ENCODE assay signal across 8 cellular contexts in the genomic region with DNA sequence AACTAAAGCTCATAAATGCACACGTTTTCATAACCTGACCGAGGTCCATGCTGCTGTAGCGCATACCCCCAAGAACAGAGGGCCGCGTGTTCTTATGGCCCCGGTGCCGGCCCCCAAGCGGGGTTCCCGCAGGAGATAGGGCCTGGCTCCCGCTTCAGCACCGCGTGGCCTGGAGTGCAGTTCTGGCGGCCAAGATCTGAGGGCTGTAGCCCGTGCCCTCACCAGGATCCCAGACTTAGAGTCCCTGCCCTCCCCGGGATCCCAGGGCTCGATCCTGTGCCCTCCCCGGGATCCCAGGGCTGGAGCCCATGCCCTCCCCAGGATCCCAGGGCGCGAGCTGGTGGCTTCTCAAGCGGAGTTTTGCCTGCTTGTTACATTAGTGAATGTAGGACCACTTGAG. TPM values are rescaled to one million over a fixed set of nuclear protein-coding genes. Genes with fewer than 3 reads are reported as not detected.
DNase-seq lines count a peak whose midpoint lies in the region; ATAC-seq and TF ChIP-seq lines count a peak whose summit lies in the region.

No MANE protein-coding gene starts in this region.

- TF ChIP-seq EP300 in SK-N-SH (IDR thresholded peaks at IDR 0.05; ENCODE audit: borderline replicate concordance in 1 of 2, low read depth in 1 of 2, low read length in 1 of 2) = no peak

- peak overlapping the region; percentile 97 for H2AFZ ChIP-seq in SK-N-SH (ENCODE audit: low read depth)

- peaks cover 0 to 20% of the 10 kb centered on the region in 2 experiments; a peak in 2 of 4 replicates for H3K4me1 ChIP-seq in SK-N-SH (ENCODE audit: control insufficient read depth in 1 of 2, insufficient read depth in 2 of 2, low read depth in 1 of 2, low read length in 1 of 2)

- peaks cover 25% of the 10 kb centered on the region for H4K20me1 ChIP-seq in SK-N-SH (ENCODE audit: insufficient read depth)

- H3K27ac ChIP-seq in SK-N-SH (ENCODE audit: low read depth in 2 of 2, low read length in 1 of 2) = peak overlapping the region; percentile 72 to 80; a peak in 3 of 4 replicates

- H3K9ac ChIP-seq in SK-N-SH = peak overlapping the region; percentile 68

- peak overlapping the region; percentile 75 for H3K4me3 ChIP-seq in H7 (ENCODE audit: insufficient read depth, low read depth, low read length)
- H3K4me3 ChIP-seq in SK-N-SH (ENCODE audit: low read depth in 2 of 2, low read length in 1 of 2) = peak overlapping the region; percentile 75 to 91
- peak overlapping the region; percentile 79 for H3K4me3 ChIP-seq in fibroblast of pulmonary artery (replicated peaks; ENCODE audit: low read depth, low read length)
- H3K4me3 ChIP-seq in retinal pigment epithelial cell (ENCODE audit: low read length) = peak overlapping the region; percentile 79

- POLR2A ChIA-PET in SK-N-SH (lab: Yijun Ruan, JAX) = interaction anchor here (1.1 to 2.2 kb wide), 5 partner anchors 10 to 395 kb away, joined by 3 to 14 read pairs (median 5); a partner anchor contains a TSS

- peaks cover 40% of the 10 kb centered on the region for H3K79me2 ChIP-seq in SK-N-SH (ENCODE audit: insufficient read depth)

- H3F3A ChIP-seq in SK-N-SH (replicated peaks; ENCODE audit: insufficient read depth) = no peaks in the 10 kb centered on the region

- no peaks in the 10 kb centered on the region for H3K9me2 ChIP-seq in SK-N-SH

- H3K27me3 ChIP-seq in H7 (ENCODE audit: control insufficient read depth, insufficient read depth, low read length) = peaks cover 12% of the 10 kb centered on the region
- no peaks in the 10 kb centered on the region for H3K27me3 ChIP-seq in SK-N-SH (ENCODE audit: insufficient read depth)

- no peaks in the 10 kb centered on the region for H3K9me3 ChIP-seq in SK-N-SH

- 26% methylated on average over 13 of the region's 20 CpGs for WGBS in SK-N-SH (ENCODE audit: low lambda C conversion rate)

- TF ChIP-seq RAD21 in SK-N-SH (IDR thresholded peaks at IDR 0.05; ENCODE audit: low read length) = no peak

- peak overlapping the region; percentile 90 for H3K4me2 ChIP-seq in SK-N-SH

- TF ChIP-seq CTCF in SK-N-SH (IDR thresholded peaks at IDR 0.05) (no peak), fibroblast of pulmonary artery (IDR thresholded peaks at IDR 0.05; ENCODE audit: low read length, missing control alignments) (no peak), retinal pigment epithelial cell (conservative IDR thresholded peaks at IDR 0.05; ENCODE audit: low read depth, low read length) (no peak)

- DNase-seq in H7 (peak; percentile 80), SK-N-SH (peak; percentile 54), fibroblast of pulmonary artery (ENCODE audit: low read depth) (no peak), retinal pigment epithelial cell (ENCODE audit: low read depth) (no peak), SW 1271 (lab: John Stamatoyannopoulos, UW) (no peak), COLO829 (ENCODE audit: low spot score) (no peak)
- no peak for DNase-seq in central memory CD4-positive, alpha-beta T cell

- ATAC-seq in HG02981 (IDR thresholded peaks at IDR 0.05; ENCODE audit: unreplicated experiment) = no peak

- peaks cover 8% of the 10 kb centered on the region for H3K36me3 ChIP-seq in H7 (replicated peaks; ENCODE audit: control insufficient read depth, insufficient read depth, low read length)
- peaks cover 3 to 15% of the 10 kb centered on the region in 2 experiments for H3K36me3 ChIP-seq in SK-N-SH (replicated peaks in 1 of 2; ENCODE audit: control insufficient read depth in 1 of 2, insufficient read depth in 2 of 2, low read length in 1 of 2)

- CTCF ChIA-PET in SK-N-SH (lab: Yijun Ruan, JAX) = interaction anchor here (0.8 to 9.1 kb wide), 19 partner anchors 8 to 394 kb away, joined by 3 to 80 read pairs (median 5); a partner anchor contains a TSS

TF ChIP-seq in SK-N-SH, 30 proteins besides CTCF, POLR2A, EP300 and RAD21:
- TF ChIP-seq TCF12 (IDR thresholded peaks at IDR 0.05) (no peak), GATA2 (CRISPR knock-in tag; IDR thresholded peaks at IDR 0.05) (no peak), FOXJ3 (CRISPR knock-in tag; IDR thresholded peaks at IDR 0.05) (no peak), FOSL2 (IDR thresholded peaks at IDR 0.05; ENCODE audit: borderline replicate concordance, low read depth) (no peak), CHD2 (IDR thresholded peaks at IDR 0.05; ENCODE audit: low read length, partially characterized antibody) (no peak), MEF2A (IDR thresholded peaks at IDR 0.05; ENCODE audit: borderline replicate concordance, low read depth) (no peak), TAF1 (IDR thresholded peaks at IDR 0.05; ENCODE audit: borderline replicate concordance, low read depth, low read length) (no peak), EZH2phosphoT487 (IDR thresholded peaks at IDR 0.05; ENCODE audit: borderline replicate concordance, low read depth) (no peak), SMC3 (IDR thresholded peaks at IDR 0.05; ENCODE audit: low read depth, low read length) (no peak), ELF1 (IDR thresholded peaks at IDR 0.05) (no peak), YY1 (IDR thresholded peaks at IDR 0.05; ENCODE audit: low read depth) (no peak), RCOR1 (IDR thresholded peaks at IDR 0.05; ENCODE audit: low read length) (no peak)
- TF ChIP-seq, protein P1, sequence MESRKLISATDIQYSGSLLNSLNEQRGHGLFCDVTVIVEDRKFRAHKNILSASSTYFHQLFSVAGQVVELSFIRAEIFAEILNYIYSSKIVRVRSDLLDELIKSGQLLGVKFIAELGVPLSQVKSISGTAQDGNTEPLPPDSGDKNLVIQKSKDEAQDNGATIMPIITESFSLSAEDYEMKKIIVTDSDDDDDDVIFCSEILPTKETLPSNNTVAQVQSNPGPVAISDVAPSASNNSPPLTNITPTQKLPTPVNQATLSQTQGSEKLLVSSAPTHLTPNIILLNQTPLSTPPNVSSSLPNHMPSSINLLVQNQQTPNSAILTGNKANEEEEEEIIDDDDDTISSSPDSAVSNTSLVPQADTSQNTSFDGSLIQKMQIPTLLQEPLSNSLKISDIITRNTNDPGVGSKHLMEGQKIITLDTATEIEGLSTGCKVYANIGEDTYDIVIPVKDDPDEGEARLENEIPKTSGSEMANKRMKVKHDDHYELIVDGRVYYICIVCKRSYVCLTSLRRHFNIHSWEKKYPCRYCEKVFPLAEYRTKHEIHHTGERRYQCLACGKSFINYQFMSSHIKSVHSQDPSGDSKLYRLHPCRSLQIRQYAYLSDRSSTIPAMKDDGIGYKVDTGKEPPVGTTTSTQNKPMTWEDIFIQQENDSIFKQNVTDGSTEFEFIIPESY (IDR thresholded peaks at IDR 0.05; ENCODE audit: borderline replicate concordance, low read depth) = no peak
- TF ChIP-seq, protein P2, sequence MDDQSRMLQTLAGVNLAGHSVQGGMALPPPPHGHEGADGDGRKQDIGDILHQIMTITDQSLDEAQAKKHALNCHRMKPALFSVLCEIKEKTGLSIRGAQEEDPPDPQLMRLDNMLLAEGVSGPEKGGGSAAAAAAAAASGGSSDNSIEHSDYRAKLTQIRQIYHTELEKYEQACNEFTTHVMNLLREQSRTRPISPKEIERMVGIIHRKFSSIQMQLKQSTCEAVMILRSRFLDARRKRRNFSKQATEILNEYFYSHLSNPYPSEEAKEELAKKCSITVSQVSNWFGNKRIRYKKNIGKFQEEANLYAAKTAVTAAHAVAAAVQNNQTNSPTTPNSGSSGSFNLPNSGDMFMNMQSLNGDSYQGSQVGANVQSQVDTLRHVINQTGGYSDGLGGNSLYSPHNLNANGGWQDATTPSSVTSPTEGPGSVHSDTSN (IDR thresholded peaks at IDR 0.05) = no peak
TF ChIP-seq in SK-N-SH: peak in this region for 0.

RNA-seq across cellular contexts. Expression of a gene that starts 1.0 kb away (rescaled TPM):
- 30.7 and 35.4 TPM in 2 replicates for total RNA-seq in H7 (2014; rRNA removed; shearing (Covaris generic))
- polyA plus RNA-seq in SK-N-SH (2012; rRNA removed) = 29.8 and 32.8 TPM in 2 replicates
- polyA plus RNA-seq in SK-N-SH (2012; cell fraction: cytosol; rRNA removed) = 40.0 and 49.0 TPM in 2 replicates
- 13.1 and 20.5 TPM in 2 replicates for polyA plus RNA-seq in SK-N-SH (2012; cell fraction: nucleus; rRNA removed)

RNA-seq across cellular contexts. Expression of a gene that starts 25.7 kb away (rescaled TPM):
- 14.0 TPM in 2 replicates for total RNA-seq in H7 (2014; rRNA removed; shearing (Covaris generic))
- polyA plus RNA-seq in SK-N-SH (2012; rRNA removed) = 6.0 and 8.0 TPM in 2 replicates
- 7.2 and 8.0 TPM in 2 replicates for polyA plus RNA-seq in SK-N-SH (2012; cell fraction: cytosol; rRNA removed)
- 6.0 and 7.2 TPM in 2 replicates for polyA plus RNA-seq in SK-N-SH (2012; cell fraction: nucleus; rRNA removed)

Comparison
In these comparisons a context has a peak if more than half of its experiments do, and no peak if none do; other contexts are left out.
1. DNase-seq: peak in H7 (single experiment) and SK-N-SH (single experiment); none in fibroblast of pulmonary artery (single experiment), retinal pigment epithelial cell (single experiment), central memory CD4-positive, alpha-beta T cell (single experiment), SW 1271 (0 of 2) and COLO829 (single experiment).
2. Peak in every context shown above with its lines, with median percentiles within 50 percentile points of each other: H3K4me3 ChIP-seq.